ENCODE assay signal across 20 cellular contexts in genomic region chr11:121909571-121909970, GRCh38.
"Had no signal": no experiment of that assay in that cellular context is flagged by ENCODE, and none has a peak within 500 bp of the region (broad histone marks: within the 10 kb centered on the region; RNA-seq: fewer than 3 reads in every experiment).

No MANE protein-coding gene starts in this region.

- H3K4me1 ChIP-seq: esophagus squamous epithelium, lower lobe of right lung, sigmoid colon had no signal

- ATAC-seq: activated CD8-positive, alpha-beta memory T cell treated with anti-CD3 and anti-CD28 coated beads, Interleukin-2, amount 10 ng/mL, durations not matched to agents 7 days and 5 days; foreskin keratinocyte; left lobe of liver; lower lobe of right lung; naive thymus-derived CD8-positive, alpha-beta T cell had no signal

- H3K4me3 ChIP-seq: coronary artery, esophagus squamous epithelium, lower lobe of right lung, sigmoid colon, thoracic aorta had no signal

- H3K27ac ChIP-seq: coronary artery, esophagus squamous epithelium, foreskin keratinocyte, lower lobe of right lung, sigmoid colon, thoracic aorta had no signal

- H3K27me3 ChIP-seq: esophagus squamous epithelium, foreskin keratinocyte, sigmoid colon had no signal

- DNase-seq: activated CD4-positive, alpha-beta memory T cell treated with anti-CD3 and anti-CD28 coated beads for 36 hours; activated CD4-positive, alpha-beta T cell treated with anti-CD3 and anti-CD28 coated beads for 4 hours; activated CD4-positive, CD25-positive, alpha-beta regulatory T cell; activated CD8-positive, alpha-beta memory T cell treated with anti-CD3 and anti-CD28 coated beads, Interleukin-2, amount 10 ng/mL, durations not matched to agents 7 days and 5 days; activated effector memory CD4-positive, alpha-beta T cell treated with anti-CD3 and anti-CD28 coated beads, Interleukin-2, amount 50 U/mL, for 16 hours; activated naive CD4-positive, alpha-beta T cell treated with anti-CD3 and anti-CD28 coated beads, Interleukin-2, amount 10 ng/mL, durations not matched to agents 7 days and 5 days; activated T-cell treated with anti-CD3 and anti-CD28 coated beads for 4 hours; cerebellar nuclear complex; esophagus squamous epithelium; foreskin keratinocyte; lower lobe of right lung; naive thymus-derived CD8-positive, alpha-beta T cell; retina; sigmoid colon; stimulated activated CD4-positive, alpha-beta T cell treated with anti-CD3 and anti-CD28 coated beads, Interleukin-2, amount 100 ng/mL, for 48 hours; stimulated activated naive CD4-positive, alpha-beta T cell; T1000 had no signal

- H3K9me3 ChIP-seq: esophagus squamous epithelium, lower lobe of right lung, sigmoid colon, thoracic aorta had no signal

- H3K36me3 ChIP-seq: esophagus squamous epithelium, lower lobe of right lung, sigmoid colon, thoracic aorta had no signal
